In the genomic region with DNA sequence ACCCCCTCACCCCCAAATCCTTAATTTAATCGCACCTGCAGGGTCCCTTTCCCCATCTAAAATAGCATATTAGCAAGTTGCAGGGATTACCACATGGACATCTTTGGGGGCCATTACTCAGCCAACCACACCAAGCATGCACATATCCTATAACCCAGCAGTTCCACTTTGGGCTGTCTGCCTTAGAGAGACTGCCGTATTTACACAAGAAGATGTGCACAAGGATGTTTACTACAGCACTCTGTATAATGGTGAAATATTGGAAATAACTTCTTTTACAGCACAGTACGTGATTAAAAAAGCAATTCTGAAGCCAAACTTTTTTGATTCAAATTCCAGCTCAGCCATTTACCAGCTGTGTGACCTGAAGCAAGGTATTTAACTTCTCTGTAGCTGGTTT, we compare ENCODE assay signal across 38 cellular contexts. TPM values are rescaled to one million over a fixed set of nuclear protein-coding genes. Genes with fewer than 3 reads are reported as not detected.
"Had no signal": no experiment of that assay in that cellular context is flagged by ENCODE, and none has a peak within 500 bp of the region (broad histone marks: within the 10 kb centered on the region; RNA-seq: fewer than 3 reads in every experiment).

No MANE protein-coding gene starts in this region.

- H3K27ac ChIP-seq: adrenal gland, ascending aorta, body of pancreas, brain microvascular endothelial cell, cardiac muscle cell had no signal

- H3K36me3 Mint-ChIP-seq: brain had no signal

- H3K9me3 ChIP-seq: adrenal gland, body of pancreas had no signal

- ATAC-seq: activated naive CD4-positive, alpha-beta T cell treated with anti-CD3 and anti-CD28 coated beads, Interleukin-2, amount 50 U/mL, for 72 hours; activated naive CD8-positive, alpha-beta T cell treated with anti-CD3 and anti-CD28 coated beads, Interleukin-2, amount 50 U/mL, for 24 hours; activated T-cell treated with anti-CD3 and anti-CD28 coated beads, Interleukin-2, amount 50 U/mL, for 72 hours; activated T-helper 17 cell treated with anti-CD3 and anti-CD28 coated beads, Interleukin-2, amount 50 U/mL, for 72 hours; body of pancreas had no signal

- H3K4me3 Mint-ChIP-seq: activated naive CD4-positive, alpha-beta T cell treated with anti-CD3 and anti-CD28 coated beads for 36 hours; activated naive CD4-positive, alpha-beta T cell treated with anti-CD3 and anti-CD28 coated beads, Interleukin-2, amount 10 ng/mL, durations not matched to agents 7 days and 5 days; activated naive CD4-positive, alpha-beta T cell treated with anti-CD3 and anti-CD28 coated beads, Interleukin-2, amount 50 U/mL, for 24 hours; activated naive CD8-positive, alpha-beta T cell; activated naive CD8-positive, alpha-beta T cell treated with anti-CD3 and anti-CD28 coated beads for 36 hours; activated naive CD8-positive, alpha-beta T cell treated with anti-CD3 and anti-CD28 coated beads, Interleukin-2, amount 10 ng/mL, durations not matched to agents 7 days and 5 days; activated naive CD8-positive, alpha-beta T cell treated with anti-CD3 and anti-CD28 coated beads, Interleukin-2, amount 50 U/mL, for 24 hours; activated T-cell treated with anti-CD3 and anti-CD28 coated beads, Interleukin-2, amount 50 U/mL, for 24 hours; activated T-cell treated with anti-CD3 and anti-CD28 coated beads, Interleukin-2, amount 50 U/mL, for 72 hours; activated T-helper 1 cell treated with anti-CD3 and anti-CD28 coated beads, Interleukin-12 subunit alpha, Interleukin-12 subunit beta, Interleukin-2, Interleukin-4 antibody, amounts not matched to agents 30 ng/mL and 10 ng/mL and 1 ng/mL, durations not matched to agents 14 hours and 24 hours and 36 hours; activated T-helper 17 cell treated with anti-CD3 and anti-CD28 coated beads, Interleukin-2, amount 50 U/mL, for 72 hours; brain; central memory CD8-positive, alpha-beta T cell had no signal

- H3K27ac Mint-ChIP-seq: activated naive CD4-positive, alpha-beta T cell treated with anti-CD3 and anti-CD28 coated beads for 36 hours; activated naive CD4-positive, alpha-beta T cell treated with anti-CD3 and anti-CD28 coated beads, Interleukin-2, amount 10 ng/mL, durations not matched to agents 7 days and 5 days; activated naive CD4-positive, alpha-beta T cell treated with anti-CD3 and anti-CD28 coated beads, Interleukin-2, amount 50 U/mL, for 24 hours; activated naive CD4-positive, alpha-beta T cell treated with anti-CD3 and anti-CD28 coated beads, Interleukin-2, amount 50 U/mL, for 72 hours; activated naive CD8-positive, alpha-beta T cell; activated naive CD8-positive, alpha-beta T cell treated with anti-CD3 and anti-CD28 coated beads for 36 hours; activated naive CD8-positive, alpha-beta T cell treated with anti-CD3 and anti-CD28 coated beads, Interleukin-2, amount 10 ng/mL, durations not matched to agents 7 days and 5 days; activated naive CD8-positive, alpha-beta T cell treated with anti-CD3 and anti-CD28 coated beads, Interleukin-2, amount 50 U/mL, for 24 hours; activated T-cell treated with anti-CD3 and anti-CD28 coated beads, Interleukin-2, amount 50 U/mL, for 24 hours; activated T-cell treated with anti-CD3 and anti-CD28 coated beads, Interleukin-2, amount 50 U/mL, for 72 hours; activated T-helper 1 cell treated with anti-CD3 and anti-CD28 coated beads, Interleukin-12 subunit alpha, Interleukin-12 subunit beta, Interleukin-2, Interleukin-4 antibody, amounts not matched to agents 30 ng/mL and 10 ng/mL and 1 ng/mL, durations not matched to agents 14 hours and 24 hours and 36 hours; activated T-helper 17 cell treated with anti-CD3 and anti-CD28 coated beads, Interleukin-2, amount 50 U/mL, for 72 hours; activated T-helper 2 cell treated with anti-CD3 and anti-CD28 coated beads, Interferon-gamma antibody, Interleukin-2, Interleukin-4, amounts not matched to agents 10 μg/mL and 5 μg/mL and 100 μg/mL, durations not matched to agents 14 hours and 24 hours and 36 hours had no signal

- H3K4me3 ChIP-seq: adrenal gland, ascending aorta, body of pancreas, cardiac muscle cell had no signal

- H3K27me3 ChIP-seq: adrenal gland, ascending aorta, body of pancreas, brain microvascular endothelial cell, cardiac muscle cell had no signal

- FAIRE-seq: bronchial epithelial cell had no signal

- H3K4me1 Mint-ChIP-seq: activated naive CD4-positive, alpha-beta T cell treated with anti-CD3 and anti-CD28 coated beads, Interleukin-2, amount 10 ng/mL, durations not matched to agents 7 days and 5 days; activated naive CD4-positive, alpha-beta T cell treated with anti-CD3 and anti-CD28 coated beads, Interleukin-2, amount 50 U/mL, for 24 hours; activated naive CD8-positive, alpha-beta T cell treated with anti-CD3 and anti-CD28 coated beads for 36 hours; activated naive CD8-positive, alpha-beta T cell treated with anti-CD3 and anti-CD28 coated beads, Interleukin-2, amount 10 ng/mL, durations not matched to agents 7 days and 5 days; activated naive CD8-positive, alpha-beta T cell treated with anti-CD3 and anti-CD28 coated beads, Interleukin-2, amount 50 U/mL, for 24 hours; activated T-helper 17 cell treated with anti-CD3 and anti-CD28 coated beads, Interleukin-2, amount 50 U/mL, for 72 hours; central memory CD8-positive, alpha-beta T cell had no signal

- H3K4me1 ChIP-seq: adrenal gland, ascending aorta, body of pancreas had no signal

- DNase-seq: activated effector memory CD4-positive, alpha-beta T cell treated with anti-CD3 and anti-CD28 coated beads, Interleukin-2, amount 50 U/mL, for 16 hours; activated effector memory CD4-positive, alpha-beta T cell treated with Interleukin-2 at 50 U/mL for 16 hours; activated gamma-delta T cell; activated gamma-delta T cell treated with Interleukin-2 at 50 U/mL for 16 hours; activated naive CD4-positive, alpha-beta T cell; activated naive CD4-positive, alpha-beta T cell treated with anti-CD3 and anti-CD28 coated beads for 36 hours; activated naive CD4-positive, alpha-beta T cell treated with anti-CD3 and anti-CD28 coated beads, Interleukin-2, amount 10 ng/mL, durations not matched to agents 7 days and 5 days; activated naive CD4-positive, alpha-beta T cell treated with anti-CD3 and anti-CD28 coated beads, Interleukin-2, amount 50 U/mL, for 16 hours; activated naive CD4-positive, alpha-beta T cell treated with Interleukin-2 at 50 U/mL for 16 hours; activated naive CD8-positive, alpha-beta T cell treated with anti-CD3 and anti-CD28 coated beads for 36 hours; activated naive CD8-positive, alpha-beta T cell treated with anti-CD3 and anti-CD28 coated beads, Interleukin-2, amount 10 ng/mL, durations not matched to agents 7 days and 5 days; activated naive CD8-positive, alpha-beta T cell treated with anti-CD3 and anti-CD28 coated beads, Interleukin-2, amount 50 U/mL, for 24 hours; activated T-cell treated with anti-CD3 and anti-CD28 coated beads for 4 hours; activated T-cell treated with anti-CD3 and anti-CD28 coated beads, Interleukin-2, amount 50 U/mL, for 1 hour; activated T-cell treated with anti-CD3 and anti-CD28 coated beads, Interleukin-2, amount 50 U/mL, for 24 hours; activated T-cell treated with anti-CD3 and anti-CD28 coated beads, Interleukin-2, amount 50 U/mL, for 48 hours; activated T-cell treated with anti-CD3 and anti-CD28 coated beads, Interleukin-2, amount 50 U/mL, for 72 hours; adrenal gland; amniotic stem cell; amygdala; anterior cingulate cortex; aorta; body of pancreas; brain microvascular endothelial cell; caudate nucleus; central memory CD4-positive, alpha-beta T cell; cerebellar nuclear complex had no signal

- H3K36me3 ChIP-seq: adrenal gland, ascending aorta, brain microvascular endothelial cell, cardiac muscle cell had no signal

RNA-seq across cellular contexts. Expression of gene LDLRAD4, which starts 17.2 kb away (rescaled TPM):
- total RNA-seq: bronchial epithelial cell had no signal
